10 cellular contexts compared by ENCODE assay signal in the genomic region with DNA sequence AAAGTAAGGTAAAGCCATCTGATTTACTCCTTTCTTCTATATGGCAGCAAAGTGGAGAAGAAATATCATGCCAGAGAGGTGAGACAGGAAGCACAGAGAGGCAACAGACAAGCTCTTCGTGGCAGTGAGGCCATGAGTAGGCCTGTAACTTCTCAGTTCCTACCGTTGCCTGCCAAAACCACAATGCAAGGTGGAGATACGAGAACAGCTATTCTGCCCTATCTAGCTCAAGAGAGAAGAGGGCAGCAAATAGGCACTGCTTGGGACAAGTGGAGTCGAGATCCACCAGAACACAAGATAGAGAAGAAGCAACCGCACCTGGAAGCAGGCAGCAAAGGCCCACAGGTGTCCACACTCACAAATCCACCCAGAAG. TPM values are rescaled to one million over a fixed set of nuclear protein-coding genes. Genes with fewer than 3 reads are reported as not detected.
DNase-seq lines count a peak whose midpoint lies in the region; ATAC-seq and TF ChIP-seq lines count a peak whose summit lies in the region.
"Had no signal": no experiment of that assay in that cellular context is flagged by ENCODE, and none has a peak within 500 bp of the region (broad histone marks: within the 10 kb centered on the region; RNA-seq: fewer than 3 reads in every experiment).

No MANE protein-coding gene starts in this region.

- peak overlapping the region; percentile 20 for H2BK12ac ChIP-seq in trophoblast cell (ENCODE audit: low read length)

- H2AFZ ChIP-seq in trophoblast cell (ENCODE audit: insufficient read depth, low read length, poor library complexity), result no peak overlapping the region

- peak overlapping the region; percentile 60 for H4K91ac ChIP-seq in trophoblast cell (ENCODE audit: low read depth, low read length)

- DNase-seq in activated CD4-positive, alpha-beta T cell treated with anti-CD3 and anti-CD28 coated beads, Interleukin-2, amount 10 ng/mL, durations not matched to agents 7 days and 5 days, result peak; percentile 58
- no peak for DNase-seq in activated CD4-positive, alpha-beta T cell treated with anti-CD3 and anti-CD28 coated beads for 4 hours
- DNase-seq in activated T-cell treated with anti-CD3 and anti-CD28 coated beads, Interleukin-2, amount 50 U/mL, for 4 hours, result no peak
- DNase-seq in trophoblast cell (no peak), ascending aorta (ENCODE audit: low spot score in 2 of 2) (no peak), GM13976 (ENCODE audit: low spot score) (no peak)
- DNase-seq: effector CD8-positive, alpha-beta T cell; MV-4-11 had no signal

- in situ Hi-C loops in GM13976 (cut with MboI; ENCODE audit: low sequenced_read_pairs, unreplicated experiment), result no loop called here

- H3K9me3 Mint-ChIP-seq in activated CD4-positive, alpha-beta T cell treated with anti-CD3 and anti-CD28 coated beads, Interleukin-2, amount 10 ng/mL, durations not matched to agents 7 days and 5 days, result no peaks in the 10 kb centered on the region
- H3K9me3 Mint-ChIP-seq in activated T-cell treated with anti-CD3 and anti-CD28 coated beads, Interleukin-2, amount 50 U/mL, for 4 hours, result no peaks in the 10 kb centered on the region

- TF ChIP-seq CTCF in ascending aorta (IDR thresholded peaks at IDR 0.05) (no peak), GM13976 (IDR thresholded peaks at IDR 0.05; ENCODE audit: borderline replicate concordance, control extremely low read depth, extremely low read depth, insufficient read depth, missing control alignments) (no peak)

- H3K27ac Mint-ChIP-seq in activated CD4-positive, alpha-beta T cell treated with anti-CD3 and anti-CD28 coated beads, Interleukin-2, amount 10 ng/mL, durations not matched to agents 7 days and 5 days, result peak overlapping the region; percentile 86

- POLR2A ChIA-PET in activated CD4-positive, alpha-beta T cell treated with anti-CD3 and anti-CD28 coated beads, Interleukin-2, amount 10 ng/mL, durations not matched to agents 7 days and 5 days (lab: Charles Lee), result interaction anchor here (0.5 kb wide), 1 partner anchor 21 kb away, joined by 3 read pairs; no protein-coding TSS in a partner anchor

- intact Hi-C loops in ascending aorta (cut with DNase I), result no loop called here

- H3K4ac ChIP-seq in trophoblast cell (ENCODE audit: low read depth, low read length), result peak overlapping the region; percentile 35

- H2BK120ac ChIP-seq in trophoblast cell (ENCODE audit: insufficient read depth, low read length, poor library complexity), result peak overlapping the region; percentile 20

- H3K14ac ChIP-seq in trophoblast cell (ENCODE audit: low read length), result peak overlapping the region; percentile 54

- peaks cover 2% of the 10 kb centered on the region for H3K79me2 ChIP-seq in trophoblast cell (ENCODE audit: control insufficient read depth, insufficient read depth, low read length, poor library complexity)

- H3K36me3 Mint-ChIP-seq in activated CD4-positive, alpha-beta T cell treated with anti-CD3 and anti-CD28 coated beads, Interleukin-2, amount 10 ng/mL, durations not matched to agents 7 days and 5 days (ENCODE audit: low read depth), result peaks cover 18% of the 10 kb centered on the region
- H3K36me3 Mint-ChIP-seq in activated T-cell treated with anti-CD3 and anti-CD28 coated beads, Interleukin-2, amount 50 U/mL, for 4 hours (ENCODE audit: insufficient read depth), result no peaks in the 10 kb centered on the region

- CTCF ChIA-PET in activated CD4-positive, alpha-beta T cell treated with anti-CD3 and anti-CD28 coated beads, Interleukin-2, amount 10 ng/mL, durations not matched to agents 7 days and 5 days (lab: Charles Lee), result interaction anchor here (1.2 to 3.7 kb wide), 6 partner anchors 10 to 35 kb away, joined by 3 to 23 read pairs (median 6); no protein-coding TSS in a partner anchor

- WGBS in trophoblast cell (ENCODE audit: extremely low coverage, insufficient coverage, insufficient read length), result no CpG with 5 or more reads among the region's 5 CpGs

- H3K27ac ChIP-seq in trophoblast cell (ENCODE audit: low read depth, low read length) (no peak overlapping the region), ascending aorta (no peak overlapping the region)

- peaks cover 3 to 17% of the 10 kb centered on the region in 2 experiments for H3K4me1 ChIP-seq in trophoblast cell (ENCODE audit: control insufficient read depth in 1 of 2, insufficient read depth in 2 of 2, low read length in 2 of 2)
- no peaks in the 10 kb centered on the region for H3K4me1 ChIP-seq in ascending aorta

- H4K8ac ChIP-seq in trophoblast cell (ENCODE audit: low read depth, low read length), result no peak overlapping the region

- H3K23ac ChIP-seq in trophoblast cell (ENCODE audit: low read length), result no peak overlapping the region

- no peak overlapping the region for H2BK5ac ChIP-seq in trophoblast cell (ENCODE audit: low read depth, low read length, poor library complexity)

- H3K79me1 ChIP-seq in trophoblast cell (ENCODE audit: low read length), result no peaks in the 10 kb centered on the region

- no peak overlapping the region for H3K4me3 Mint-ChIP-seq in activated CD4-positive, alpha-beta T cell treated with anti-CD3 and anti-CD28 coated beads, Interleukin-2, amount 10 ng/mL, durations not matched to agents 7 days and 5 days
- no peak overlapping the region for H3K4me3 Mint-ChIP-seq in activated T-cell treated with anti-CD3 and anti-CD28 coated beads, Interleukin-2, amount 50 U/mL, for 4 hours

- H3K4me1 Mint-ChIP-seq in activated CD4-positive, alpha-beta T cell treated with anti-CD3 and anti-CD28 coated beads, Interleukin-2, amount 10 ng/mL, durations not matched to agents 7 days and 5 days, result peaks cover 36% of the 10 kb centered on the region
- H3K4me1 Mint-ChIP-seq in activated T-cell treated with anti-CD3 and anti-CD28 coated beads, Interleukin-2, amount 50 U/mL, for 4 hours (ENCODE audit: low read depth), result peaks cover 27% of the 10 kb centered on the region

- no peak overlapping the region for H3K4me2 ChIP-seq in trophoblast cell (ENCODE audit: low read length)

- no peak overlapping the region for H2AK5ac ChIP-seq in trophoblast cell (ENCODE audit: low read length)

- H3K36me3 ChIP-seq in trophoblast cell (ENCODE audit: control insufficient read depth in 1 of 2, insufficient read depth in 2 of 2, low read length in 2 of 2) (peaks cover 0 to 3% of the 10 kb centered on the region in 2 experiments), ascending aorta (peaks cover 0 to 4% of the 10 kb centered on the region in 2 donors)

- H3K4me3 ChIP-seq in trophoblast cell (ENCODE audit: low read depth, low read length) (no peak overlapping the region), ascending aorta (no peak overlapping the region)

- H3K9me3 ChIP-seq in trophoblast cell (ENCODE audit: insufficient read depth, low read depth, low read length) (no peaks in the 10 kb centered on the region), ascending aorta (no peaks in the 10 kb centered on the region)

- peak overlapping the region; percentile 52 for H3K18ac ChIP-seq in trophoblast cell (ENCODE audit: low read length)

- ATAC-seq in HG03108 (IDR thresholded peaks at IDR 0.05; ENCODE audit: unreplicated experiment) (peak; percentile 62), GM21423 (IDR thresholded peaks at IDR 0.05; ENCODE audit: unreplicated experiment) (no peak)
- peak; percentile 70 to 77 for ATAC-seq in activated T-cell treated with anti-CD3 and anti-CD28 coated beads, Interleukin-2, amount 50 U/mL, for 4 hours

- H3K27me3 ChIP-seq in trophoblast cell (ENCODE audit: insufficient read depth, low read length), result no peaks in the 10 kb centered on the region
- no peaks in the 10 kb centered on the region for H3K27me3 ChIP-seq in ascending aorta

- no peaks in the 10 kb centered on the region for H3K27me3 Mint-ChIP-seq in activated CD4-positive, alpha-beta T cell treated with anti-CD3 and anti-CD28 coated beads, Interleukin-2, amount 10 ng/mL, durations not matched to agents 7 days and 5 days
- H3K27me3 Mint-ChIP-seq in activated T-cell treated with anti-CD3 and anti-CD28 coated beads, Interleukin-2, amount 50 U/mL, for 4 hours (ENCODE audit: low read depth), result no peaks in the 10 kb centered on the region

- no peak overlapping the region for H3K9ac ChIP-seq in trophoblast cell (ENCODE audit: low read length)

- no peak overlapping the region for H4K12ac ChIP-seq in trophoblast cell (ENCODE audit: low read depth, low read length)

RNA-seq across cellular contexts. Expression of gene RANBP10, which starts 24.8 kb away (rescaled TPM):
- total RNA-seq in activated CD4-positive, alpha-beta T cell treated with anti-CD3 and anti-CD28 coated beads, Interleukin-2, amount 10 ng/mL, durations not matched to agents 7 days and 5 days, result 10 to 100 TPM; 28.2 to 30.4 TPM
- total RNA-seq in activated T-cell treated with anti-CD3 and anti-CD28 coated beads, Interleukin-2, amount 50 U/mL, for 4 hours, result 10 to 100 TPM; 17.2 to 17.9 (median 17.8) TPM
- 17.3 and 17.4 TPM in 2 replicates for polyA plus RNA-seq in trophoblast cell (2013)
- 50.0 TPM for total RNA-seq in ascending aorta

RNA-seq across cellular contexts. Expression of gene TSNAXIP1, which starts 25.2 kb away (rescaled TPM):
- under 1 TPM; 0.27 to 0.33 TPM for total RNA-seq in activated CD4-positive, alpha-beta T cell treated with anti-CD3 and anti-CD28 coated beads, Interleukin-2, amount 10 ng/mL, durations not matched to agents 7 days and 5 days
- 1 to 10 TPM in 2 of 3 donors, under 1 TPM in 1; 0.79 to 1.4 (median 1.3) TPM for total RNA-seq in activated T-cell treated with anti-CD3 and anti-CD28 coated beads, Interleukin-2, amount 50 U/mL, for 4 hours
- 0.37 and 0.49 TPM in 2 replicates for polyA plus RNA-seq in trophoblast cell (2013)
- 5.4 TPM for total RNA-seq in ascending aorta
